9 cellular contexts compared by ENCODE assay signal in the genomic region with DNA sequence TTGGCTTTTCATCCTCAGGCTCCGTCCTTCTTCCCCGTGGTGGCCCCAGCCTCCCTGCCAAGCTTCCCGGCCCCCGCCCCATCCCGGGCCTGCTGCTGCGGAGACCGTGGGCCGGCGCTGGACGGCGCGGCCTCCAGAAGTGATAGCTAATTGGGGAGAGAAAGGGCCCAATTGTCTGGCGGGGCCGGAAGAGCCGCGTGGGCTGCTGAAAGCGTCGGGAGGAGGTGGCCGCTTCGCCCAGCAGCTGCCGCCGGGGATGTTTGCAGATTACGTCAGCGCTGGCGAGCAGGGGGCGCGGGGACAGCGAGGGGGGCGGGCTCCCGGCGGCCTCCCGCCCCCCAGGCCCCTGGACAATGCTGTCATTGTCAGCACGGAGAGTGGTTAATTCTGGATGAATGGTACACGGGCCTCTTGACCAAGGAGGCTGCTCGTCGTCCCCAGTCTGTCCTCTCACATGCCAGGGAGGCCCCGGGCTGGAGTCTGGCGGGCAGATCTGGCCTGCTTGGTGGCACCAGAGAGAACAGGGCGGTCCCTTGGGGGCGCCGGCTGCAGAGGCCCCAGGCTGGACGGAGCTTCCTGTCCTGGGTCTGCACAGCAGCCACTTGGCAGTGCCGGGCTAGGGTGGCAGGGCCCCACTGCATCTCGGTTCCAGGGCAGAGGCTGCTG. TPM values are rescaled to one million over a fixed set of nuclear protein-coding genes. Genes with fewer than 3 reads are reported as not detected.
A peak's percentile ranks its signal among the peaks of the same experiment; 100 is the strongest.
DNase-seq lines count a peak whose midpoint lies in the region; ATAC-seq and TF ChIP-seq lines count a peak whose summit lies in the region.
"Had no signal": no experiment of that assay in that cellular context is flagged by ENCODE, and none has a peak within 500 bp of the region (broad histone marks: within the 10 kb centered on the region; RNA-seq: fewer than 3 reads in every experiment).

No MANE protein-coding gene starts in this region.

- no peak overlapping the region for H3K27ac Mint-ChIP-seq in CD14-positive monocyte
- H3K27ac Mint-ChIP-seq: CD8-positive, alpha-beta memory T cell had no signal

- ATAC-seq in Right ventricle myocardium inferior (peak; percentile 78), GM21825 (IDR thresholded peaks at IDR 0.05; ENCODE audit: unreplicated experiment) (no peak), HG03342 (IDR thresholded peaks at IDR 0.05; ENCODE audit: unreplicated experiment) (no peak)

- H3K4me3 Mint-ChIP-seq in CD14-positive monocyte: peak overlapping the region in 1 of 2 donors; percentile 51
- H3K4me3 Mint-ChIP-seq: CD8-positive, alpha-beta memory T cell had no signal

- H3K27me3 Mint-ChIP-seq in CD14-positive monocyte (ENCODE audit: low read depth in 3 of 3): peaks cover 10 to 33% (median 17%) of the 10 kb centered on the region in 3 donors

- no peak for TF ChIP-seq CTCF in CD14-positive monocyte (IDR thresholded peaks at IDR 0.05)

- peaks cover 0 to 2% (median 0%) of the 10 kb centered on the region in 7 donors for H3K9me3 Mint-ChIP-seq in CD14-positive monocyte

- H3K36me3 Mint-ChIP-seq in CD14-positive monocyte: no peaks in the 10 kb centered on the region
- H3K36me3 Mint-ChIP-seq: CD8-positive, alpha-beta memory T cell had no signal

- no peaks in the 10 kb centered on the region for H3K4me1 Mint-ChIP-seq in CD14-positive monocyte
- H3K4me1 Mint-ChIP-seq: CD8-positive, alpha-beta memory T cell had no signal

- DNase-seq in Right ventricle myocardium inferior (ENCODE audit: missing footprints) (peak; percentile 83), cardiac septum (ENCODE audit: low spot score) (no peak), cerebellum (ENCODE audit: low spot score) (peak; percentile 19), medulla oblongata (ENCODE audit: extremely low spot score) (peak; percentile 89), OCI-M1 (lab: John Stamatoyannopoulos, UW) (no peak), CD14-positive monocyte (ENCODE audit: low spot score) (no peak)

- intact Hi-C loops in Right ventricle myocardium inferior (cut with DNase I) (no loop called here), cardiac septum (cut with DNase I) (loop anchor here (5.0 kb wide), 1 partner anchor 485 kb away; a partner anchor contains a TSS), CD14-positive monocyte (cut with micrococcal nuclease) (no loop called here)

RNA-seq across cellular contexts. Expression of a gene that starts 1.6 kb away (rescaled TPM):
- total RNA-seq in Right ventricle myocardium inferior: 0.11 TPM
- 0.19 TPM for total RNA-seq in cardiac septum
- total RNA-seq in cerebellum: 1.4 TPM
- polyA plus RNA-seq in CD14-positive monocyte: not detected
- polyA plus RNA-seq: CD8-positive, alpha-beta memory T cell had no signal

Comparison
In these comparisons a context has a peak if more than half of its experiments do, and no peak if none do; other contexts are left out.
1. DNase-seq: peak in Right ventricle myocardium inferior (single experiment), cerebellum (single experiment) and medulla oblongata (single experiment); none in cardiac septum (single experiment), OCI-M1 (single experiment) and CD14-positive monocyte (single experiment).